1 cellular context compared by ENCODE assay signal in the genomic region with DNA sequence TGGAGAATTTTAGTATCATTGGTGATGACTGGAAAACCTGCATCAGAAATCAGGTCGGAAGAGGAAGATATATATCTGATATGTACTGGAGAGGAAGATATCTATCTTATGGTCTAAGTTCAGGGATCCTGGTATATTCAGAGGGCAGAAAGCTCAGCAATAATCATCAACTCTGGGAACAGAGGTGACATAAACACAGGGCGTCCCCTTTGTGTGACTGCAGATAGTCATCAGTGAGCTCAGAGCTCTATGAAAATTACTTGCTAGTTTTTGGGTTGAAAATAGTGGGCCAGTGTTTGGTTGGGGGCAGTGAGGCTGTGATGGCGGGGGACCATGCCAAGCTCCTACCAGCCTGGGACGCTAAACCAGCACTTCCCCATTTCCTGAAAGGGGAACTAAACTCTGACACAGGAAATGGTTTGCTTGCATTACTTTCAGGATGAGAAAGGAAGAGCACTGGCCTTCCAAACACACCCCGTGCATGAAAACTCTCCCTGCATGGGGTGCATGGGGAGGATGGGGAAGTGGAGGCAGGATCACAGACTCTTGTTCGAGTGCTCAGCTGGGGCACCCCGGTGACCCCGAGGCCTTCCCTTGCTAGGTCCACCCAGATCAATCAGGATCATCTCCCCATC.
TF ChIP-seq lines count a peak whose summit lies in the region.

No MANE protein-coding gene starts in this region.

TF ChIP-seq in SK-N-SH, 30 proteins besides CTCF, POLR2A, EP300 and RAD21 (continued from another document):
- TF ChIP-seq, protein P1, sequence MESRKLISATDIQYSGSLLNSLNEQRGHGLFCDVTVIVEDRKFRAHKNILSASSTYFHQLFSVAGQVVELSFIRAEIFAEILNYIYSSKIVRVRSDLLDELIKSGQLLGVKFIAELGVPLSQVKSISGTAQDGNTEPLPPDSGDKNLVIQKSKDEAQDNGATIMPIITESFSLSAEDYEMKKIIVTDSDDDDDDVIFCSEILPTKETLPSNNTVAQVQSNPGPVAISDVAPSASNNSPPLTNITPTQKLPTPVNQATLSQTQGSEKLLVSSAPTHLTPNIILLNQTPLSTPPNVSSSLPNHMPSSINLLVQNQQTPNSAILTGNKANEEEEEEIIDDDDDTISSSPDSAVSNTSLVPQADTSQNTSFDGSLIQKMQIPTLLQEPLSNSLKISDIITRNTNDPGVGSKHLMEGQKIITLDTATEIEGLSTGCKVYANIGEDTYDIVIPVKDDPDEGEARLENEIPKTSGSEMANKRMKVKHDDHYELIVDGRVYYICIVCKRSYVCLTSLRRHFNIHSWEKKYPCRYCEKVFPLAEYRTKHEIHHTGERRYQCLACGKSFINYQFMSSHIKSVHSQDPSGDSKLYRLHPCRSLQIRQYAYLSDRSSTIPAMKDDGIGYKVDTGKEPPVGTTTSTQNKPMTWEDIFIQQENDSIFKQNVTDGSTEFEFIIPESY (IDR thresholded peaks at IDR 0.05; ENCODE audit: borderline replicate concordance, low read depth), result no peak
- TF ChIP-seq TCF12 (IDR thresholded peaks at IDR 0.05), result no peak
- TF ChIP-seq RXRA (IDR thresholded peaks at IDR 0.05; ENCODE audit: borderline replicate concordance, low read depth), result no peak
- TF ChIP-seq MXI1 (IDR thresholded peaks at IDR 0.05; ENCODE audit: low read depth, low read length), result no peak
- TF ChIP-seq ELF1 (IDR thresholded peaks at IDR 0.05), result no peak
- TF ChIP-seq RCOR1 (IDR thresholded peaks at IDR 0.05; ENCODE audit: low read length), result no peak
- TF ChIP-seq NFIC (IDR thresholded peaks at IDR 0.05; ENCODE audit: borderline replicate concordance), result no peak
- TF ChIP-seq, protein P2, sequence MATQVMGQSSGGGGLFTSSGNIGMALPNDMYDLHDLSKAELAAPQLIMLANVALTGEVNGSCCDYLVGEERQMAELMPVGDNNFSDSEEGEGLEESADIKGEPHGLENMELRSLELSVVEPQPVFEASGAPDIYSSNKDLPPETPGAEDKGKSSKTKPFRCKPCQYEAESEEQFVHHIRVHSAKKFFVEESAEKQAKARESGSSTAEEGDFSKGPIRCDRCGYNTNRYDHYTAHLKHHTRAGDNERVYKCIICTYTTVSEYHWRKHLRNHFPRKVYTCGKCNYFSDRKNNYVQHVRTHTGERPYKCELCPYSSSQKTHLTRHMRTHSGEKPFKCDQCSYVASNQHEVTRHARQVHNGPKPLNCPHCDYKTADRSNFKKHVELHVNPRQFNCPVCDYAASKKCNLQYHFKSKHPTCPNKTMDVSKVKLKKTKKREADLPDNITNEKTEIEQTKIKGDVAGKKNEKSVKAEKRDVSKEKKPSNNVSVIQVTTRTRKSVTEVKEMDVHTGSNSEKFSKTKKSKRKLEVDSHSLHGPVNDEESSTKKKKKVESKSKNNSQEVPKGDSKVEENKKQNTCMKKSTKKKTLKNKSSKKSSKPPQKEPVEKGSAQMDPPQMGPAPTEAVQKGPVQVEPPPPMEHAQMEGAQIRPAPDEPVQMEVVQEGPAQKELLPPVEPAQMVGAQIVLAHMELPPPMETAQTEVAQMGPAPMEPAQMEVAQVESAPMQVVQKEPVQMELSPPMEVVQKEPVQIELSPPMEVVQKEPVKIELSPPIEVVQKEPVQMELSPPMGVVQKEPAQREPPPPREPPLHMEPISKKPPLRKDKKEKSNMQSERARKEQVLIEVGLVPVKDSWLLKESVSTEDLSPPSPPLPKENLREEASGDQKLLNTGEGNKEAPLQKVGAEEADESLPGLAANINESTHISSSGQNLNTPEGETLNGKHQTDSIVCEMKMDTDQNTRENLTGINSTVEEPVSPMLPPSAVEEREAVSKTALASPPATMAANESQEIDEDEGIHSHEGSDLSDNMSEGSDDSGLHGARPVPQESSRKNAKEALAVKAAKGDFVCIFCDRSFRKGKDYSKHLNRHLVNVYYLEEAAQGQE (IDR thresholded peaks at IDR 0.05; ENCODE audit: low read depth, low read length), result no peak
- TF ChIP-seq, protein P3, sequence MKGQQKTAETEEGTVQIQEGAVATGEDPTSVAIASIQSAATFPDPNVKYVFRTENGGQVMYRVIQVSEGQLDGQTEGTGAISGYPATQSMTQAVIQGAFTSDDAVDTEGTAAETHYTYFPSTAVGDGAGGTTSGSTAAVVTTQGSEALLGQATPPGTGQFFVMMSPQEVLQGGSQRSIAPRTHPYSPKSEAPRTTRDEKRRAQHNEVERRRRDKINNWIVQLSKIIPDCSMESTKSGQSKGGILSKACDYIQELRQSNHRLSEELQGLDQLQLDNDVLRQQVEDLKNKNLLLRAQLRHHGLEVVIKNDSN (IDR thresholded peaks at IDR 0.05; ENCODE audit: borderline replicate concordance, low read depth), result no peak
